ENCODE assay signal across 8 cellular contexts in the genomic region with DNA sequence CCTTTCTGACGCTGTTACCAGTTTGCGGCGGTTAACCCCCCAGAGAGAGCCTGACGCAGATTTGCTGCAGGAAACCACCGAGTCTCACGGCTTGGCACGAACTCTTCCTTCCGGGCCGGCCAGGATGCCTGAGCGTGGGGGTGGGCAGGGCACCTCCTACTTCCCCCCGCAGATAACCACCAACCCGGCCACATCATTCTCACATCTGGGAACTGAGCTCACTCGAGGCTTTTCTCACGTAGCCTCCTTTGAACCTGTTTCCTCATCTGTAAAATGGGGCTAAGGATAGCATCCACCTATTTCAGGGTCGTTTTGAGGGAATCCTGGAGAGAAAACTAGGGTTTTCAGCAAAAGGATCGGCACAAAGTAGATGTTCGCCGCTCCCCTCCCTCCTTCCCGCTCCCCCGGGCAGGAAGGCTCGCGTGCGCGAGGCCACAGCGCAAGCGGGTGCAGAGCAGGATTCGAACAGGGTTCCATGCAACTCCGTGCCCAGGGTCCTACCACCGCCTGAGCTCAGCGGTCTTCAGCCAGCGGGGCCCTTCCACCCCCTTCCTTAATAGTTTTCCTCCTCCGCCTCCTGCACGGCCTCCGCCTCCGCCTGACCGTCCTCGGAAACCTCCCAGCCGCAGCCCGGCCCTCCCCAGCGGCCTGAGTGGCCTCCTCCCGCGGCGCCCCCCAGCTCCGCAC. TPM values are rescaled to one million over a fixed set of nuclear protein-coding genes. Genes with fewer than 3 reads are reported as not detected.
A peak's percentile ranks its signal among the peaks of the same experiment; 100 is the strongest.
DNase-seq lines count a peak whose midpoint lies in the region; ATAC-seq and TF ChIP-seq lines count a peak whose summit lies in the region.

No MANE protein-coding gene starts in this region.

- peaks cover 0 to 3% of the 10 kb centered on the region in 2 donors for H3K4me1 ChIP-seq in lung (ENCODE audit: control insufficient read depth in 2 of 2, insufficient read depth in 2 of 2, low read length in 2 of 2)

- H3K27me3 Mint-ChIP-seq in Calu3 (ENCODE audit: unreplicated experiment) = no peaks in the 10 kb centered on the region
- H3K27me3 Mint-ChIP-seq in activated CD4-positive, alpha-beta T cell treated with anti-CD3 and anti-CD28 coated beads for 36 hours = no peaks in the 10 kb centered on the region

- peak overlapping the region; percentile 48 for H3K4me3 ChIP-seq in lung

- H3K27me3 ChIP-seq in lung (ENCODE audit: control insufficient read depth, insufficient read depth) = no peaks in the 10 kb centered on the region

- no peak for TF ChIP-seq CTCF in Calu3 (IDR thresholded peaks at IDR 0.05; ENCODE audit: unreplicated experiment)
- no peak for TF ChIP-seq CTCF in lung (IDR thresholded peaks at IDR 0.05; ENCODE audit: control extremely low read depth, extremely low read depth)

- peak; percentile 51 for ATAC-seq in GM21737 (IDR thresholded peaks at IDR 0.05; ENCODE audit: unreplicated experiment)
- ATAC-seq in activated CD4-positive, alpha-beta T cell treated with anti-CD3 and anti-CD28 coated beads for 36 hours = peak; percentile 48
- peak; percentile 74 for ATAC-seq in lung (ENCODE audit: insufficient read depth, low FRiP score)

- peak overlapping the region; percentile 98 for H3K27ac Mint-ChIP-seq in Calu3 (ENCODE audit: unreplicated experiment)
- H3K27ac Mint-ChIP-seq in activated CD4-positive, alpha-beta T cell treated with anti-CD3 and anti-CD28 coated beads for 36 hours = peak overlapping the region; percentile 99

- H3K36me3 ChIP-seq in lung (ENCODE audit: control insufficient read depth in 2 of 2, insufficient read depth in 2 of 2, low read length in 2 of 2) = no peaks in the 10 kb centered on the region

- peak overlapping the region; percentile 69 to 95 for H3K27ac ChIP-seq in lung (ENCODE audit: low read depth in 1 of 2, low read length in 1 of 2)

- CTCF ChIA-PET in Calu3 (lab: Charles Lee) = interaction anchor here (0.6 to 2.3 kb wide), 7 partner anchors 11 to 104 kb away, joined by 3 to 13 read pairs (median 7); no protein-coding TSS in a partner anchor
- CTCF ChIA-PET in activated CD4-positive, alpha-beta T cell treated with anti-CD3 and anti-CD28 coated beads for 36 hours (lab: Charles Lee) = interaction anchor here (0.7 to 2.2 kb wide), 9 partner anchors 8 to 81 kb away, joined by 3 to 9 read pairs (median 4); a partner anchor contains a TSS

- peaks cover 54% of the 10 kb centered on the region for H3K4me1 Mint-ChIP-seq in Calu3 (ENCODE audit: low read depth, unreplicated experiment)
- peaks cover 73% of the 10 kb centered on the region for H3K4me1 Mint-ChIP-seq in activated CD4-positive, alpha-beta T cell treated with anti-CD3 and anti-CD28 coated beads for 36 hours

- H3K9me3 ChIP-seq in lung (ENCODE audit: control insufficient read depth in 2 of 2, insufficient read depth in 1 of 2, low read length in 1 of 2) = no peaks in the 10 kb centered on the region

- BruUV-seq in Calu3 (replicated peaks; lab: Mats Ljungman, UMichigan) = TSS peak; percentile 94

- WGBS in lung, 2 donors = 3 to 4% methylated on average over 42 to 44 of the region's 44 CpGs

- intact Hi-C loops in Calu3 (cut with micrococcal nuclease; ENCODE audit: unreplicated experiment) = no loop called here
- intact Hi-C loops in activated CD4-positive, alpha-beta T cell treated with anti-CD3 and anti-CD28 coated beads for 36 hours (cut with DNase I, micrococcal nuclease) = loop anchor here (1.0 to 10.0 kb wide), 13 partner anchors 8 to 570 kb away; a partner anchor contains a TSS

- peak overlapping the region; percentile 74 for H3K4me3 Mint-ChIP-seq in Calu3 (ENCODE audit: low read depth, unreplicated experiment)
- H3K4me3 Mint-ChIP-seq in activated CD4-positive, alpha-beta T cell treated with anti-CD3 and anti-CD28 coated beads for 36 hours = peak overlapping the region; percentile 80

- H3K9me3 Mint-ChIP-seq in Calu3 (ENCODE audit: low read depth, unreplicated experiment) = no peaks in the 10 kb centered on the region
- peaks cover 3% of the 10 kb centered on the region for H3K9me3 Mint-ChIP-seq in activated CD4-positive, alpha-beta T cell treated with anti-CD3 and anti-CD28 coated beads for 36 hours (ENCODE audit: low read depth)

- peak; percentile 90 for DNase-seq in Calu3
- peak; percentile 98 for DNase-seq in Kasumi-1 (lab: John Stamatoyannopoulos, UW)
- peak; percentile 98 for DNase-seq in activated CD4-positive, alpha-beta T cell treated with anti-CD3 and anti-CD28 coated beads for 36 hours
- DNase-seq in dedifferentiated amniotic fluid mesenchymal stem cell (ENCODE audit: extremely low spot score) = peak; percentile 52
- peak; percentile 85 for DNase-seq in lung (ENCODE audit: low spot score)
- peak; percentile 92 for DNase-seq in stimulated activated CD8-positive, alpha-beta memory T cell treated with anti-CD3 and anti-CD28 coated beads, Interleukin-12 subunit alpha, Interleukin-12 subunit beta, amount 100 ng/mL, for 1 hour (ENCODE audit: low read depth)
- no peak for DNase-seq in NCI-H2171 (lab: John Stamatoyannopoulos, UW)

- POLR2A ChIA-PET in activated CD4-positive, alpha-beta T cell treated with anti-CD3 and anti-CD28 coated beads for 36 hours (lab: Charles Lee) = interaction anchor here (0.6 to 8.6 kb wide), 25 partner anchors 8 to 1915 kb away, joined by 3 to 137 read pairs (median 7); a partner anchor contains a TSS

- H3K36me3 Mint-ChIP-seq in Calu3 (ENCODE audit: insufficient read depth, unreplicated experiment) = peaks cover 38% of the 10 kb centered on the region
- H3K36me3 Mint-ChIP-seq in activated CD4-positive, alpha-beta T cell treated with anti-CD3 and anti-CD28 coated beads for 36 hours (ENCODE audit: low read depth) = peaks cover 18% of the 10 kb centered on the region

RNA-seq across cellular contexts. Expression of a gene that starts 23.7 kb away (rescaled TPM):
- 294 and 326 TPM in 2 replicates for total RNA-seq in Calu3 (2022)
- total RNA-seq in activated CD4-positive, alpha-beta T cell treated with anti-CD3 and anti-CD28 coated beads for 36 hours = 1,000 to 10,000 TPM in 1 of 2 experiments, 100 to 1,000 TPM in 1; 750 to 1,039 TPM
- 100 to 1,000 TPM; 155 to 190 TPM for total RNA-seq in lung
- polyA plus RNA-seq in lung = 100 to 1,000 TPM in 1 of 2 donors, 10 to 100 TPM in 1; 55.3 to 188 TPM

RNA-seq across cellular contexts. Expression of a gene that starts 57.3 kb away (rescaled TPM):
- 43.1 and 48.0 TPM in 2 replicates for total RNA-seq in Calu3 (2022)
- 10 to 100 TPM; 19.7 to 21.9 TPM for total RNA-seq in activated CD4-positive, alpha-beta T cell treated with anti-CD3 and anti-CD28 coated beads for 36 hours
- 10 to 100 TPM; 34.0 to 38.7 TPM for total RNA-seq in lung
- polyA plus RNA-seq in lung = 10 to 100 TPM; 30.0 to 30.2 TPM
